ENCODE assay signal across 7 cellular contexts in the genomic region with DNA sequence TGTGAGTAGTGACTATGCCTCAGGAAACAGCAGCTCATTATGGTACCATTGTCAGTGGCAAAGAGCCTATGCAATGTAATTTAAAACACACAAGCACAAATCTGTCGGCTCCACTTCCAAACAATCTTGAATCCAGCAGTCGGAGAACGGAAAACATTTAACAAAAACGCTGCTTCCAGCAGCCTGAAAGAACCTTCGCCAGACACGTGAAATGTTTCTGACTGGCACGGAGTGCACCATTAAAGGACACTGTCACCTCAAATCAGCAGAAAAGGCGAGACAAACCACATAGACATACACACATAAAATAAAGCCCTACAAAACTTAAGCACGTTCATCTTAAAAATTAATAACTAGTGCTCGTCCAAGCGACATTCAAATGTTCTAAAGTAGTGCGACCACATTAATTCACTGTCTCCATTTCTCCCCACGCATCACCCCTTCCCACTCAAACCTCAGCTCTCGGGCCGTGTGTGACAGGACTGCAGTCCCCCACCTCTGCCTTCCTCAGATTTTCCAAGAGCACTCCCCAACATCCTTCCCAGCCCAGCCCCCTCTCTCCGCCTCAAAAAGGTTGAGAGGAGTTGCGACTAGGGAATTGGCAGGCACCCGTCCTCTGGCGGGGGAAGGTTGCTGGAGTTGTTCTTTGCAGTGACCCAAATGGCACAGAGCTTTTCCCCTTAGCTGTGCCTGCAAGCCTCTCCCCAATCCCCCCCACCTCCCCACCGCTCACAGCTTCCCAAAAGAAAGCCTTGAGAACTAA. TPM values are rescaled to one million over a fixed set of nuclear protein-coding genes. Genes with fewer than 3 reads are reported as not detected.
DNase-seq lines count a peak whose midpoint lies in the region; ATAC-seq, FAIRE-seq and TF ChIP-seq lines count a peak whose summit lies in the region.

No MANE protein-coding gene starts in this region.

- 0% methylated on average over 20 of the region's 20 CpGs for WGBS in body of pancreas, 2 donors
- WGBS in small intestine, 3 donors: 0 to 1% (median 1%) methylated on average over 20 of the region's 20 CpGs

- FAIRE-seq in GM19239 (lab: Jason Lieb, UNC) (peak; percentile 28), small intestine (lab: Jason Lieb, UNC) (no peak)

- DNase-seq in GM19239 (ENCODE audit: insufficient read length, low spot score): no peak
- DNase-seq in NCI-H2227 (lab: John Stamatoyannopoulos, UW; ENCODE audit: unreplicated experiment): peak; percentile 57
- DNase-seq in body of pancreas: peak; percentile 43 to 52 (median 50)
- peak; percentile 35 for DNase-seq in small intestine
- no peak for DNase-seq in NCI-H1436 treated with DMSO at 0.1 percent for 48 hours (lab: John Stamatoyannopoulos, UW)
- no peak for DNase-seq in kidney tubule cell (ENCODE audit: low spot score)

- intact Hi-C loops in body of pancreas (cut with DNase I): no loop called here

- ATAC-seq in body of pancreas: peak; percentile 11

- no peaks in the 10 kb centered on the region for H3K9me3 ChIP-seq in body of pancreas
- no peaks in the 10 kb centered on the region for H3K9me3 ChIP-seq in iPS-15b (ENCODE audit: control insufficient read depth, insufficient read depth, low read length)
- H3K9me3 ChIP-seq in small intestine (ENCODE audit: control insufficient read depth, low read depth): no peaks in the 10 kb centered on the region

- H3K4me3 ChIP-seq in body of pancreas (peak overlapping the region; percentile 28 to 87), iPS-15b (ENCODE audit: low read depth, low read length) (peak overlapping the region; percentile 98), small intestine (ENCODE audit: low read depth in 1 of 2, low read length in 2 of 2) (peak overlapping the region; percentile 47 to 52)

- H3K9ac ChIP-seq in iPS-15b (ENCODE audit: low read depth, low read length): peak overlapping the region; percentile 28

- H3K27me3 ChIP-seq in body of pancreas (no peaks in the 10 kb centered on the region), iPS-15b (ENCODE audit: control insufficient read depth, insufficient read depth, low read length) (no peaks in the 10 kb centered on the region), small intestine (ENCODE audit: control insufficient read depth in 2 of 2, insufficient read depth in 2 of 2, low read length in 2 of 2) (no peaks in the 10 kb centered on the region)

- H3K36me3 ChIP-seq in body of pancreas (replicated peaks in 1 of 2; ENCODE audit: insufficient read depth in 1 of 2, low read depth in 2 of 2): no peaks in the 10 kb centered on the region
- H3K36me3 ChIP-seq in iPS-15b (ENCODE audit: control insufficient read depth, insufficient read depth, low read length): no peaks in the 10 kb centered on the region
- H3K36me3 ChIP-seq in small intestine (ENCODE audit: control insufficient read depth in 2 of 2, insufficient read depth in 2 of 2, low read length in 2 of 2): no peaks in the 10 kb centered on the region

- H3K27ac ChIP-seq in body of pancreas (peak overlapping the region; percentile 78 to 97 (median 92)), small intestine (ENCODE audit: low read depth in 1 of 2, low read length in 1 of 2) (peak overlapping the region; percentile 76 to 98)

- no peak for TF ChIP-seq CTCF in body of pancreas (IDR thresholded peaks at IDR 0.05)

- TF ChIP-seq POLR2A in body of pancreas (IDR thresholded peaks at IDR 0.05): no peak

- H3K4me1 ChIP-seq in body of pancreas: peaks cover 20% of the 10 kb centered on the region
- H3K4me1 ChIP-seq in iPS-15b (ENCODE audit: control insufficient read depth, insufficient read depth, low read length): peaks cover 15% of the 10 kb centered on the region
- H3K4me1 ChIP-seq in small intestine (ENCODE audit: control insufficient read depth in 2 of 2, insufficient read depth in 1 of 2, low read depth in 1 of 2, low read length in 1 of 2): peaks cover 8 to 24% of the 10 kb centered on the region in 2 donors

RNA-seq across cellular contexts. Expression of gene RAB30, which starts 0.6 kb away (rescaled TPM):
- 10 to 100 TPM in 1 of 2 donors, 1 to 10 TPM in 1; 1.6 to 10.4 TPM for total RNA-seq in body of pancreas
- polyA plus RNA-seq in small intestine: 10 to 100 TPM in 2 of 3 donors, 1 to 10 TPM in 1; 3.2 to 15.9 (median 13.0) TPM

Comparison
In these comparisons a context has a peak if more than half of its experiments do, and no peak if none do; other contexts are left out.
1. DNase-seq: peak in NCI-H2227 (single experiment), body of pancreas (4 of 4) and small intestine (single experiment); none in GM19239 (single experiment), NCI-H1436 treated with DMSO at 0.1 percent for 48 hours (single experiment) and kidney tubule cell (single experiment).
2. Peak in every context shown above with its lines, with median percentiles within 50 percentile points of each other: H3K4me3 ChIP-seq.